8 cellular contexts compared by ENCODE assay signal in the genomic region with DNA sequence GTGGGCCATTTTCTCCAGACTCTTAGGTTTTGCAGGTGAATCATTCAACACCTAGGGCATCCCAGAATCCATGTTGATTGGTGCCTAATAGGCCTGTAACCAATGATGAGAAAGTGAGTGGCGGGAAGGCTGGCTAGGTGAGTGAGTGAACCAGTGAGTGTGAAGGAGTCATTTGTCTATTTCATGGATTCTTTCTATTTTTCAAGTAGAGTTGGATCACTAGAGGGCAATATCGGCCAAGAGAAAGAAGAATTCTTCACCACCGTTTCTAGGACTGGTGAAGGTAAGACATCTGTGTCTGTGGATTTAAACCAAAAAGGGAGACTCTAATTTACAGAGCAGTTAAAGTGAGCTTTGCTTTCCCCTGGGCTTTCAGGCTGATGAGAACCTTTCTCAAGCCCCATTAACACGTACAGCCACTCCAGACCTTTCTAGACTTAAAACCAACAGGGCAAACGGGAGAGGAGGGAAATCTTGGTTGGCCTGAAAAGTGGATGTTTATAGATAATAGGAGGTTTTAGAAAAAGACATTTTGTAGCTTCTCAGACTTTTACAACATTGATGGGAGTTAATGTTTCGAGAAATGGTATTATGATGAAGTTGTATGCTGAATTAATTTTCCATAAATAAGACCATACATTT.
DNase-seq lines count a peak whose midpoint lies in the region; ATAC-seq lines count a peak whose summit lies in the region.

No MANE protein-coding gene starts in this region.

- DNase-seq in DMS 273 treated with DMSO at 0.1 percent for 48 hours (lab: John Stamatoyannopoulos, UW) (peak; percentile 55), NCI-H446 (lab: John Stamatoyannopoulos, UW) (peak; percentile 31 to 70), T47D (ENCODE audit: low read depth in 1 of 2, low spot score in 1 of 2) (peak; percentile 71 to 90), lung microvascular endothelial cell (ENCODE audit: low read depth in 2 of 2) (peak; percentile 18 to 52), substantia nigra (lab: John Stamatoyannopoulos, UW) (no peak), activated gamma-delta T cell treated with Interleukin-2 at 50 U/mL for 16 hours (no peak)

- in situ Hi-C loops in T47D (cut with HindIII; ENCODE audit: low pct_unique_long_range_greater_than_20kb, low sequenced_read_pairs) = no loop called here

- peak; percentile 41 for ATAC-seq in GM21367 (IDR thresholded peaks at IDR 0.05; ENCODE audit: unreplicated experiment)
- ATAC-seq in HG02610 (IDR thresholded peaks at IDR 0.05; ENCODE audit: unreplicated experiment) = no peak

- H3K27ac ChIP-seq in substantia nigra (ENCODE audit: low read depth, low read length, poor library complexity, severe bottlenecking) = no peak overlapping the region

Comparison
In these comparisons a context has a peak if more than half of its experiments do, and no peak if none do; other contexts are left out.
1. DNase-seq: peak in DMS 273 treated with DMSO at 0.1 percent for 48 hours (single experiment), NCI-H446 (2 of 2), T47D (2 of 2) and lung microvascular endothelial cell (2 of 2); none in substantia nigra (0 of 49) and activated gamma-delta T cell treated with Interleukin-2 at 50 U/mL for 16 hours (single experiment).